ENCODE assay signal across 19 cellular contexts in the genomic region with DNA sequence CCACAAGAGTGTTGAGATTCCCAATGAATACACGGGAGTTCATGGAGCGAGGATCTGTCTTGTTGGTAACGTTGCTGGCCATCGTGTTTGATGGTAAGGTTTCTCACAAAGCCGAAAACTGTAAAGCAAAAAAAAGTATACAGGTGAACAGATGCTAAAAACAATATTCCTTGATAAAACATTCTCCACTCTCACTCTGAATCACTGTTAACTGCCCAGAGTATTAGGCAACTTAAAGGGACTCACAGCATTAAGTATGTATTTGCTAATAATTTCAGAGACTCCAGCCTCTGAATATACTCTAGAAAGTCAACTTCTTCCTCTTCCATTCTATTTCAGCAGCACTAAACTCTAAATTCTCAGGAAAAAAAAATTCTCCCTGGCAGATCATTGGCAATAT. TPM values are rescaled to one million over a fixed set of nuclear protein-coding genes. Genes with fewer than 3 reads are reported as not detected.
DNase-seq lines count a peak whose midpoint lies in the region; ATAC-seq lines count a peak whose summit lies in the region.
"Had no signal": no experiment of that assay in that cellular context is flagged by ENCODE, and none has a peak within 500 bp of the region (broad histone marks: within the 10 kb centered on the region; RNA-seq: fewer than 3 reads in every experiment).

No MANE protein-coding gene starts in this region.

- CTCF ChIA-PET in activated CD4-positive, alpha-beta memory T cell treated with anti-CD3 and anti-CD28 coated beads for 36 hours (lab: Charles Lee) = no interaction called here

- no peak for ATAC-seq in stimulated activated naive CD8-positive, alpha-beta T cell treated with anti-CD3 and anti-CD28 coated beads, Interleukin-15, Interleukin-2, amounts not matched to agents 100 U/mL and 50 U/mL, for 24 hours
- ATAC-seq in stimulated activated naive B cell treated with anti-CD40 and anti-IgM and Interleukin-4, amounts not matched to agents 10 μg/mL and 1 μg/mL and 100 μg/mL, for 72 hours (replicated peaks) = no peak
- ATAC-seq in GM18520 (IDR thresholded peaks at IDR 0.05; ENCODE audit: unreplicated experiment) = no peak
- ATAC-seq: activated CD4-positive, CD25-positive, alpha-beta regulatory T cell treated with anti-CD3 and anti-CD28 coated beads, Interleukin-2, amount 50 U/mL, for 24 hours had no signal

- peak overlapping the region; percentile 24 for H3K4me3 Mint-ChIP-seq in stimulated activated naive CD8-positive, alpha-beta T cell treated with anti-CD3 and anti-CD28 coated beads, Interleukin-15, Interleukin-2, amounts not matched to agents 100 ng/mL and 50 ng/mL, for 24 hours
- H3K4me3 Mint-ChIP-seq in activated CD4-positive, alpha-beta memory T cell treated with anti-CD3 and anti-CD28 coated beads for 36 hours = peak overlapping the region; percentile 46
- peak overlapping the region in 2 of 5 donors; percentile 8 to 52 for H3K4me3 Mint-ChIP-seq in immature natural killer cell
- no peak overlapping the region for H3K4me3 Mint-ChIP-seq in stimulated activated naive B cell treated with anti-CD40 and anti-IgM and Interleukin-4, amounts not matched to agents 10 μg/mL and 1 μg/mL and 100 μg/mL, for 72 hours

- peaks cover 96% of the 10 kb centered on the region for H3K36me3 Mint-ChIP-seq in stimulated activated naive CD8-positive, alpha-beta T cell treated with anti-CD3 and anti-CD28 coated beads, Interleukin-15, Interleukin-2, amounts not matched to agents 100 ng/mL and 50 ng/mL, for 24 hours (ENCODE audit: low read depth)
- H3K36me3 Mint-ChIP-seq in activated CD4-positive, alpha-beta memory T cell treated with anti-CD3 and anti-CD28 coated beads for 36 hours = peaks cover 72% of the 10 kb centered on the region
- H3K36me3 Mint-ChIP-seq in immature natural killer cell = peaks cover 0 to 35% (median 29%) of the 10 kb centered on the region in 3 donors
- peaks cover 47% of the 10 kb centered on the region in 2 donors for H3K36me3 Mint-ChIP-seq in stimulated activated naive B cell treated with anti-CD40 and anti-IgM and Interleukin-4, amounts not matched to agents 10 μg/mL and 1 μg/mL and 100 μg/mL, for 72 hours

- peak overlapping the region; percentile 81 for H3K27ac Mint-ChIP-seq in stimulated activated naive CD8-positive, alpha-beta T cell treated with anti-CD3 and anti-CD28 coated beads, Interleukin-15, Interleukin-2, amounts not matched to agents 100 ng/mL and 50 ng/mL, for 24 hours
- H3K27ac Mint-ChIP-seq in activated CD4-positive, alpha-beta memory T cell treated with anti-CD3 and anti-CD28 coated beads for 36 hours = peak overlapping the region; percentile 5
- peak overlapping the region; percentile 15 to 84 (median 68) for H3K27ac Mint-ChIP-seq in immature natural killer cell
- H3K27ac Mint-ChIP-seq in stimulated activated naive B cell treated with anti-CD40 and anti-IgM and Interleukin-4, amounts not matched to agents 10 μg/mL and 1 μg/mL and 100 μg/mL, for 72 hours = peak overlapping the region; percentile 75

- POLR2A ChIA-PET in activated CD4-positive, alpha-beta memory T cell treated with anti-CD3 and anti-CD28 coated beads for 36 hours (lab: Charles Lee) = interaction anchor here (1.0 kb wide), 1 partner anchor 220 kb away, joined by 4 read pairs; no protein-coding TSS in a partner anchor

- H3K9me3 Mint-ChIP-seq in stimulated activated naive CD8-positive, alpha-beta T cell treated with anti-CD3 and anti-CD28 coated beads, Interleukin-15, Interleukin-2, amounts not matched to agents 100 ng/mL and 50 ng/mL, for 24 hours = no peaks in the 10 kb centered on the region
- H3K9me3 Mint-ChIP-seq in activated CD4-positive, alpha-beta memory T cell treated with anti-CD3 and anti-CD28 coated beads for 36 hours = no peaks in the 10 kb centered on the region
- H3K9me3 Mint-ChIP-seq in immature natural killer cell = no peaks in the 10 kb centered on the region
- H3K9me3 Mint-ChIP-seq in stimulated activated naive B cell treated with anti-CD40 and anti-IgM and Interleukin-4, amounts not matched to agents 10 μg/mL and 1 μg/mL and 100 μg/mL, for 72 hours = no peaks in the 10 kb centered on the region

- intact Hi-C loops in activated CD4-positive, alpha-beta memory T cell treated with anti-CD3 and anti-CD28 coated beads for 36 hours (cut with micrococcal nuclease) = loop anchor here (2.0 to 10.0 kb wide), 3 partner anchors 21 to 321 kb away; a partner anchor contains a TSS

- no peaks in the 10 kb centered on the region for H3K27me3 Mint-ChIP-seq in stimulated activated naive CD8-positive, alpha-beta T cell treated with anti-CD3 and anti-CD28 coated beads, Interleukin-15, Interleukin-2, amounts not matched to agents 100 ng/mL and 50 ng/mL, for 24 hours
- no peaks in the 10 kb centered on the region for H3K27me3 Mint-ChIP-seq in activated CD4-positive, alpha-beta memory T cell treated with anti-CD3 and anti-CD28 coated beads for 36 hours
- peaks cover 0 to 14% (median 14%) of the 10 kb centered on the region in 3 donors for H3K27me3 Mint-ChIP-seq in immature natural killer cell (ENCODE audit: low read depth in 3 of 3)
- H3K27me3 Mint-ChIP-seq in stimulated activated naive B cell treated with anti-CD40 and anti-IgM and Interleukin-4, amounts not matched to agents 10 μg/mL and 1 μg/mL and 100 μg/mL, for 72 hours = no peaks in the 10 kb centered on the region

- no peak for DNase-seq in stimulated activated naive CD8-positive, alpha-beta T cell treated with anti-CD3 and anti-CD28 coated beads, Interleukin-15, Interleukin-2, amounts not matched to agents 100 U/mL and 50 U/mL, for 24 hours
- no peak for DNase-seq in activated CD4-positive, alpha-beta memory T cell treated with anti-CD3 and anti-CD28 coated beads for 36 hours
- DNase-seq in immature natural killer cell (no peak), foreskin melanocyte (no peak)
- DNase-seq in stimulated activated naive B cell treated with anti-CD40 and anti-IgM and Interleukin-4, amounts not matched to agents 10 μg/mL and 1 μg/mL and 100 μg/mL, for 72 hours = no peak
- DNase-seq in effector CD4-positive, alpha-beta T cell = no peak
- DNase-seq: anterior cingulate cortex, colonic mucosa, left ventricle myocardium superior, NCI-H2029 treated with DMSO at 0.1 percent for 48 hours, NCI-H510A, SHP77, tibial artery had no signal

- peaks cover 95% of the 10 kb centered on the region for H3K4me1 Mint-ChIP-seq in stimulated activated naive CD8-positive, alpha-beta T cell treated with anti-CD3 and anti-CD28 coated beads, Interleukin-15, Interleukin-2, amounts not matched to agents 100 ng/mL and 50 ng/mL, for 24 hours (ENCODE audit: low read depth)
- peaks cover 95% of the 10 kb centered on the region for H3K4me1 Mint-ChIP-seq in activated CD4-positive, alpha-beta memory T cell treated with anti-CD3 and anti-CD28 coated beads for 36 hours (ENCODE audit: low read depth)
- peaks cover 91 to 100% of the 10 kb centered on the region in 2 donors for H3K4me1 Mint-ChIP-seq in immature natural killer cell
- peaks cover 32 to 77% of the 10 kb centered on the region in 2 donors for H3K4me1 Mint-ChIP-seq in stimulated activated naive B cell treated with anti-CD40 and anti-IgM and Interleukin-4, amounts not matched to agents 10 μg/mL and 1 μg/mL and 100 μg/mL, for 72 hours

RNA-seq across cellular contexts. Expression of a gene that starts 35.1 kb away (rescaled TPM):
- 1,000 to 10,000 TPM; 1,063 to 1,070 TPM for total RNA-seq in activated CD4-positive, alpha-beta memory T cell treated with anti-CD3 and anti-CD28 coated beads for 36 hours
- polyA plus RNA-seq in immature natural killer cell = 100 to 1,000 TPM; 622 to 879 (median 758) TPM

RNA-seq across cellular contexts. Expression of a gene that starts 45.8 kb away (rescaled TPM):
- under 1 TPM in 1 of 2 experiments, not detected in 1; 0.07 TPM for total RNA-seq in activated CD4-positive, alpha-beta memory T cell treated with anti-CD3 and anti-CD28 coated beads for 36 hours
- 1 to 10 TPM in 1 of 3 donors, under 1 TPM in 1, not detected in 1; 0.15 to 1.9 TPM for polyA plus RNA-seq in immature natural killer cell
- total RNA-seq: epithelial cell of proximal tubule; G401; T-helper 2 cell treated with Interferon-gamma antibody and Interleukin-4, amounts not matched to agents 100 ng/mL and 5 ng/mL, for 36 hours had no signal

Comparison
In these comparisons a context has a peak if more than half of its experiments do, and no peak if none do; other contexts are left out.
1. H3K27ac Mint-ChIP-seq: peak in every context shown above with its lines; median percentile 81 in stimulated activated naive CD8-positive, alpha-beta T cell treated with anti-CD3 and anti-CD28 coated beads, Interleukin-15, Interleukin-2, amounts not matched to agents 100 ng/mL and 50 ng/mL, for 24 hours; 75 in stimulated activated naive B cell treated with anti-CD40 and anti-IgM and Interleukin-4, amounts not matched to agents 10 μg/mL and 1 μg/mL and 100 μg/mL, for 72 hours; 68 in immature natural killer cell; 5 in activated CD4-positive, alpha-beta memory T cell treated with anti-CD3 and anti-CD28 coated beads for 36 hours.
2. H3K4me3 Mint-ChIP-seq: peak in stimulated activated naive CD8-positive, alpha-beta T cell treated with anti-CD3 and anti-CD28 coated beads, Interleukin-15, Interleukin-2, amounts not matched to agents 100 ng/mL and 50 ng/mL, for 24 hours (single experiment) and activated CD4-positive, alpha-beta memory T cell treated with anti-CD3 and anti-CD28 coated beads for 36 hours (single experiment); none in stimulated activated naive B cell treated with anti-CD40 and anti-IgM and Interleukin-4, amounts not matched to agents 10 μg/mL and 1 μg/mL and 100 μg/mL, for 72 hours (0 of 2).